In genomic region chr18:29226201-29226600, GRCh38 we compare ENCODE assay signal across 19 cellular contexts.
A peak's percentile ranks its signal among the peaks of the same experiment; 100 is the strongest.
DNase-seq lines count a peak whose midpoint lies in the region; ATAC-seq, FAIRE-seq and TF ChIP-seq lines count a peak whose summit lies in the region.
"Had no signal": no experiment of that assay in that cellular context is flagged by ENCODE, and none has a peak within 500 bp of the region (broad histone marks: within the 10 kb centered on the region; RNA-seq: fewer than 3 reads in every experiment).

No MANE protein-coding gene starts in this region.

- no peaks in the 10 kb centered on the region for H3K79me2 ChIP-seq in astrocyte (ENCODE audit: insufficient read depth, low read length)

- no peak for TF ChIP-seq POLR2A in IMR-90 (IDR thresholded peaks at IDR 0.05; ENCODE audit: low read depth, low read length)

- dilution Hi-C loops in IMR-90 (cut with HindIII; ENCODE audit: low sequenced_read_pairs, unreplicated experiment): no loop called here

- H3K27me3 Mint-ChIP-seq in astrocyte (ENCODE audit: low read depth, unreplicated experiment): no peaks in the 10 kb centered on the region
- H3K27me3 Mint-ChIP-seq: B cell; CD4-positive, alpha-beta T cell had no signal

- H3K9me1 ChIP-seq in IMR-90 (ENCODE audit: insufficient read depth, low read length): no peaks in the 10 kb centered on the region

- H3K4ac ChIP-seq in IMR-90 (ENCODE audit: low read depth, low read length): no peak overlapping the region

- H3K79me1 ChIP-seq in IMR-90 (ENCODE audit: low read depth in 1 of 2, low read length in 2 of 2): no peaks in the 10 kb centered on the region

- no peak overlapping the region for H2AK5ac ChIP-seq in IMR-90 (ENCODE audit: low read depth, low read length)

- H3K23ac ChIP-seq in IMR-90 (ENCODE audit: low read depth, low read length): no peak overlapping the region

- H3K4me1 ChIP-seq in IMR-90 (ENCODE audit: control insufficient read depth, insufficient read depth, low read length) (no peaks in the 10 kb centered on the region), astrocyte (ENCODE audit: insufficient read depth, low read length) (no peaks in the 10 kb centered on the region)

- no peak overlapping the region; a peak in 1 of 4 replicates for H4K8ac ChIP-seq in IMR-90 (ENCODE audit: low read depth in 2 of 2, low read length in 2 of 2)

- H3K9me3 Mint-ChIP-seq in astrocyte (ENCODE audit: unreplicated experiment): no peaks in the 10 kb centered on the region

- no peak overlapping the region for H3K14ac ChIP-seq in IMR-90 (replicated peaks; ENCODE audit: low read depth, low read length)

- H3K27me3 ChIP-seq in IMR-90 (ENCODE audit: control insufficient read depth, insufficient read depth, low read length) (no peaks in the 10 kb centered on the region), astrocyte (ENCODE audit: insufficient read depth, low read length) (no peaks in the 10 kb centered on the region)

- no peaks in the 10 kb centered on the region for H3K36me3 Mint-ChIP-seq in astrocyte (ENCODE audit: low read depth, unreplicated experiment)

- H3K4me3 Mint-ChIP-seq in astrocyte (ENCODE audit: unreplicated experiment): no peak overlapping the region
- H3K4me3 Mint-ChIP-seq: B cell; CD4-positive, alpha-beta T cell; GM23338 had no signal

- H3K4me2 ChIP-seq in IMR-90 (ENCODE audit: low read depth, low read length) (no peak overlapping the region), astrocyte (ENCODE audit: low read length) (no peak overlapping the region)
- H3K4me2 ChIP-seq: GM23338, KMS-11 had no signal

- H3K9ac ChIP-seq in IMR-90 (ENCODE audit: low read depth, low read length) (no peak overlapping the region), astrocyte (ENCODE audit: low read length) (no peak overlapping the region)
- H3K9ac ChIP-seq: KMS-11 had no signal

- H2BK15ac ChIP-seq in IMR-90 (ENCODE audit: low read depth, low read length): no peak overlapping the region

- no peak overlapping the region for H3K27ac Mint-ChIP-seq in astrocyte (ENCODE audit: unreplicated experiment)
- H3K27ac Mint-ChIP-seq: B cell; CD4-positive, alpha-beta T cell; GM23338 had no signal

- H2BK20ac ChIP-seq in IMR-90 (ENCODE audit: low read depth, low read length): no peak overlapping the region

- H3K36me3 ChIP-seq in IMR-90 (ENCODE audit: control insufficient read depth, insufficient read depth, low read length) (no peaks in the 10 kb centered on the region), astrocyte (ENCODE audit: insufficient read depth, low read length) (no peaks in the 10 kb centered on the region)

- H2AFZ ChIP-seq in IMR-90 (replicated peaks; ENCODE audit: low read length, poor library complexity) (no peak overlapping the region), astrocyte (ENCODE audit: low read depth, low read length) (no peak overlapping the region)
- H2AFZ ChIP-seq: GM23338 had no signal

- no peak overlapping the region for H2AK9ac ChIP-seq in IMR-90 (replicated peaks; ENCODE audit: low read depth, low read length, poor library complexity)

- CTCF ChIA-PET in IMR-90 (lab: Yijun Ruan, JAX): no interaction called here

- FAIRE-seq in astrocyte (lab: Jason Lieb, UNC): no peak
- FAIRE-seq: RCC 7860 had no signal

- TF ChIP-seq CTCF in IMR-90 (conservative IDR thresholded peaks at IDR 0.05; ENCODE audit: low read depth, low read length) (no peak), astrocyte (IDR thresholded peaks at IDR 0.05; ENCODE audit: insufficient read depth, low read depth, low read length) (no peak), foreskin fibroblast (IDR thresholded peaks at IDR 0.05; ENCODE audit: low read depth, low read length) (no peak)

- no peak overlapping the region for H3K27ac ChIP-seq in IMR-90 (ENCODE audit: insufficient read depth, low read length)
- H3K27ac ChIP-seq in astrocyte (ENCODE audit: low read depth, low read length): no peak overlapping the region
- H3K27ac ChIP-seq: KMS-11 had no signal

- ATAC-seq in IMR-90 (ENCODE audit: low read depth): no peak
- no peak for ATAC-seq in HG02885 (IDR thresholded peaks at IDR 0.05; ENCODE audit: poor library complexity, unreplicated experiment)
- ATAC-seq: GM23338 had no signal

- no peak overlapping the region for H4K5ac ChIP-seq in IMR-90 (ENCODE audit: low read depth, low read length)

- H4K20me1 ChIP-seq in IMR-90 (ENCODE audit: insufficient read depth, low read length) (no peaks in the 10 kb centered on the region), astrocyte (ENCODE audit: insufficient read depth, low read length) (no peaks in the 10 kb centered on the region)

- WGBS in IMR-90 (ENCODE audit: extremely low coverage in 2 of 2, insufficient read length in 1 of 2), 2 experiments: no CpG with 5 or more reads among the region's 1 CpG

- no peaks in the 10 kb centered on the region for H3K4me1 Mint-ChIP-seq in astrocyte (ENCODE audit: low read depth, unreplicated experiment)
- H3K4me1 Mint-ChIP-seq: B cell had no signal

- in situ Hi-C loops in IMR-90 (cut with MboI; ENCODE audit: low sequenced_read_pairs): no loop called here

- H3K4me3 ChIP-seq in IMR-90 (ENCODE audit: insufficient read depth, low read depth, low read length) (no peak overlapping the region), astrocyte (ENCODE audit: insufficient read depth, low read depth, low read length) (no peak overlapping the region), foreskin fibroblast (ENCODE audit: low read depth in 1 of 2, low read length in 2 of 2) (no peak overlapping the region), skeletal muscle cell (ENCODE audit: low read depth, low read length) (no peak overlapping the region)
- H3K4me3 ChIP-seq: GM23338 had no signal

- no peak overlapping the region for H2BK5ac ChIP-seq in IMR-90 (ENCODE audit: low read depth, low read length, poor library complexity, severe bottlenecking)

- no peak overlapping the region for H3K18ac ChIP-seq in IMR-90 (ENCODE audit: low read depth, low read length)

- intact Hi-C loops in IMR-90 (cut with micrococcal nuclease): no loop called here

- no peak overlapping the region for H4K91ac ChIP-seq in IMR-90 (ENCODE audit: insufficient read depth, low read depth, low read length)

- H3K9me3 ChIP-seq in IMR-90 (ENCODE audit: control insufficient read depth, insufficient read depth, low read length) (no peaks in the 10 kb centered on the region), astrocyte (ENCODE audit: insufficient read depth, low read depth, low read length) (no peaks in the 10 kb centered on the region)

- no peak overlapping the region for H2BK120ac ChIP-seq in IMR-90 (ENCODE audit: low read depth, low read length)

- H3K56ac ChIP-seq in IMR-90 (ENCODE audit: extremely low read depth, insufficient read depth, low read length): no peak overlapping the region

- DNase-seq in IMR-90 (peak; percentile 21), astrocyte (ENCODE audit: low read depth) (peak; percentile 80), foreskin fibroblast (peak; percentile 4 to 5), skeletal muscle cell (ENCODE audit: low read depth) (peak; percentile 9), SKM-1 treated with dmso at 0.1 percent for 144 hours (lab: John Stamatoyannopoulos, UW; ENCODE audit: unreplicated experiment) (no peak), amygdala (lab: John Stamatoyannopoulos, UW) (no peak)
- DNase-seq: CD4-positive, alpha-beta T cell; DND-41; MM.1S; NCI-H1105; NCI-H187 treated with DMSO at 0.1 percent for 48 hours; NCI-H446 treated with DMSO at 0.1 percent for 48 hours; NCI-H748 treated with DMSO at 0.1 percent for 48 hours; SHP77 treated with DMSO at 0.1 percent for 48 hours had no signal

- no TSS peak for BruUV-seq in IMR-90 (replicated peaks; lab: Mats Ljungman, UMichigan)

- POLR2A ChIA-PET in IMR-90 (lab: Charles Lee; ENCODE audit: unreplicated experiment): no interaction called here

- TF ChIP-seq RAD21 in IMR-90 (IDR thresholded peaks at IDR 0.05; ENCODE audit: low read length): no peak

TF ChIP-seq in IMR-90, 13 proteins besides CTCF, POLR2A, EP300 and RAD21:
- TF ChIP-seq MXI1 (IDR thresholded peaks at IDR 0.05; ENCODE audit: borderline replicate concordance, low read depth, low read length) (no peak), ELK1 (IDR thresholded peaks at IDR 0.05; ENCODE audit: borderline replicate concordance, low read depth, low read length) (no peak), CEBPB (IDR thresholded peaks at IDR 0.05; ENCODE audit: low read depth, low read length) (peak; percentile 32)

Comparison
In these comparisons a context has a peak if more than half of its experiments do, and no peak if none do; other contexts are left out.
1. DNase-seq: peak in IMR-90 (single experiment), astrocyte (single experiment), foreskin fibroblast (2 of 2) and skeletal muscle cell (single experiment); none in SKM-1 treated with dmso at 0.1 percent for 144 hours (single experiment) and amygdala (0 of 56).